Comparison of ENCODE assay signal across 24 cellular contexts in the genomic region with DNA sequence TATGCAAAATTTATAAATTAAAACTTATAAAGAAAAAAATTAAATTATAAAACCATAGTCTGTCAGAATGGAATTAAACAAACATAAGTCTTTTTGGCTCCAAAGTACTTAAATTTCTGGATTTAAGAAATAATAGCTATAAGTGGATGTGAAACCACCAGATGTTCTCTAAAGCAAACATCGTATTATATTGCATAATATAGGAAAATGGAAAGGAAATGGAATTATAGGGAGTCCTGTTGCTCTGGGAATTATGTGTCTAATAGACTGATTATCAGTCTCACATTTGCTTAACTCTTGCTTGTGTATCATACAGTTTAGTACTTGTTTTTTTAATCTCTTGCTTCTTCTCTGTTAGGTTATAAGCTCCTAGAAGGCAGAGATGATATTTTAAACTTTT.
"Had no signal": no experiment of that assay in that cellular context is flagged by ENCODE, and none has a peak within 500 bp of the region (broad histone marks: within the 10 kb centered on the region; RNA-seq: fewer than 3 reads in every experiment).

No MANE protein-coding gene starts in this region.

- H3K27me3 ChIP-seq: neural progenitor cell, ovary, right lobe of liver, sigmoid colon, stomach, thyroid gland, tibial nerve, upper lobe of left lung, vagina had no signal

- H3K27ac ChIP-seq: neural progenitor cell, ovary, parathyroid adenoma, psoas muscle, right lobe of liver, sigmoid colon, stomach, thoracic aorta, thyroid gland, tibial nerve, upper lobe of left lung, vagina had no signal

- ATAC-seq: psoas muscle; right cardiac atrium; right lobe of liver; stimulated activated effector memory CD8-positive, alpha-beta T cell treated with anti-CD3 and anti-CD28 coated beads, Interleukin-12 subunit alpha, Interleukin-12 subunit beta, amount 100 ng/mL, for 72 hours; stimulated activated naive B cell treated with anti-CD40 and anti-IgM and Interleukin-4, amounts not matched to agents 10 μg/mL and 1 μg/mL and 100 μg/mL, for 72 hours had no signal

- H3K9me3 ChIP-seq: ovary, right lobe of liver, thyroid gland had no signal

- H3K9ac ChIP-seq: neural progenitor cell, parathyroid adenoma had no signal

- H3K4me3 ChIP-seq: neural progenitor cell, ovary, psoas muscle, right lobe of liver, sigmoid colon, stomach, thoracic aorta, thyroid gland, tibial nerve, upper lobe of left lung, vagina had no signal

- DNase-seq: occipital lobe; ovary; posterior cingulate gyrus; psoas muscle; right cardiac atrium; right lobe of liver; sigmoid colon; small intestine; stimulated activated CD4-positive, alpha-beta T cell treated with anti-CD3 and anti-CD28 coated beads, Interleukin-15, amount 100 ng/mL, for 24 hours; stimulated activated CD4-positive, alpha-beta T cell treated with anti-CD3 and anti-CD28 coated beads, Interleukin-2, amount 100 ng/mL, for 24 hours; stimulated activated CD4-positive, alpha-beta T cell treated with anti-CD3 and anti-CD28 coated beads, Interleukin-2, amount 100 ng/mL, for 48 hours; stimulated activated CD4-positive, alpha-beta T cell treated with anti-CD3 and anti-CD28 coated beads, Interleukin-4, amount 100 ng/mL, for 24 hours; stimulated activated naive B cell treated with anti-CD40 and anti-IgM and Interleukin-4, amounts not matched to agents 10 μg/mL and 1 μg/mL and 100 μg/mL, for 72 hours; stimulated activated naive CD4-positive, alpha-beta T cell treated with Interleukin-2 at 50 U/mL for 16 hours; stomach; thyroid gland; trophoblast cell; upper lobe of left lung had no signal

- H3K4me1 ChIP-seq: neural progenitor cell, parathyroid adenoma, psoas muscle, right lobe of liver, sigmoid colon, stomach, thyroid gland, tibial nerve, upper lobe of left lung, vagina had no signal

- H3K36me3 ChIP-seq: neural progenitor cell, ovary, right lobe of liver, sigmoid colon, stomach, thoracic aorta, thyroid gland, tibial nerve, upper lobe of left lung, vagina had no signal
